Comparison of ENCODE assay signal across 11 cellular contexts in genomic region chr9:132351404-132352050, GRCh38. TPM values are rescaled to one million over a fixed set of nuclear protein-coding genes. Genes with fewer than 3 reads are reported as not detected.
DNase-seq lines count a peak whose midpoint lies in the region; ATAC-seq, FAIRE-seq and TF ChIP-seq lines count a peak whose summit lies in the region.
"Had no signal": no experiment of that assay in that cellular context is flagged by ENCODE, and none has a peak within 500 bp of the region (broad histone marks: within the 10 kb centered on the region; RNA-seq: fewer than 3 reads in every experiment).

No MANE protein-coding gene starts in this region.

- intact Hi-C loops in left ventricle myocardium inferior (cut with micrococcal nuclease) (no loop called here), right cardiac atrium (cut with DNase I) (no loop called here), vagina (cut with DNase I) (no loop called here)
- intact Hi-C loops in activated CD4-positive, alpha-beta memory T cell treated with anti-CD3 and anti-CD28 coated beads for 36 hours (cut with micrococcal nuclease) = loop anchor here (5.0 to 10.0 kb wide), 9 partner anchors 49 to 1657 kb away; partner anchors contain the start of genes EXOSC2, GTF3C4, MED22 and POMT1

- peak overlapping the region; percentile 97 for H3K27ac Mint-ChIP-seq in activated CD4-positive, alpha-beta memory T cell treated with anti-CD3 and anti-CD28 coated beads for 36 hours

- H3K4me3 ChIP-seq in left ventricle myocardium inferior (peak overlapping the region; percentile 17), right cardiac atrium (ENCODE audit: low read length) (no peak overlapping the region), keratinocyte (ENCODE audit: control insufficient read depth in 2 of 3, extremely low read depth in 1 of 3, insufficient read depth in 2 of 3, low read depth in 1 of 3, low read length in 3 of 3) (no peak overlapping the region), vagina (peak overlapping the region in 1 of 2 donors; percentile 3)

- H3K9me1 ChIP-seq in keratinocyte (ENCODE audit: control insufficient read depth, extremely low read depth, insufficient read depth, low read length) = no peaks in the 10 kb centered on the region

- peaks cover 51% of the 10 kb centered on the region for H3K4me1 Mint-ChIP-seq in activated CD4-positive, alpha-beta memory T cell treated with anti-CD3 and anti-CD28 coated beads for 36 hours (ENCODE audit: low read depth)

- peaks cover 66% of the 10 kb centered on the region for H3K36me3 ChIP-seq in left ventricle myocardium inferior
- H3K36me3 ChIP-seq in keratinocyte (ENCODE audit: control insufficient read depth in 2 of 2, extremely low read depth in 1 of 2, insufficient read depth in 2 of 2, low read length in 2 of 2) = peaks cover 14 to 36% of the 10 kb centered on the region in 2 experiments
- H3K36me3 ChIP-seq in vagina = peaks cover 0 to 52% of the 10 kb centered on the region in 2 donors

- WGBS in right cardiac atrium = 60% methylated on average over 3 of the region's 3 CpGs

- peak overlapping the region; percentile 18 for H3K9ac ChIP-seq in keratinocyte (ENCODE audit: control insufficient read depth, extremely low read depth, insufficient read depth, low read length)

- no peak for FAIRE-seq in keratinocyte (lab: Jason Lieb, UNC)

- CTCF ChIA-PET in activated CD4-positive, alpha-beta memory T cell treated with anti-CD3 and anti-CD28 coated beads for 36 hours (lab: Charles Lee) = interaction anchor here (2.1 kb wide), 1 partner anchor 92 kb away, joined by 5 read pairs; no protein-coding TSS in a partner anchor

- POLR2A ChIA-PET in activated CD4-positive, alpha-beta memory T cell treated with anti-CD3 and anti-CD28 coated beads for 36 hours (lab: Charles Lee) = interaction anchor here (0.6 to 2.6 kb wide), 4 partner anchors 21 to 60 kb away, joined by 3 to 8 read pairs (median 4); no protein-coding TSS in a partner anchor

- no peak for DNase-seq in left ventricle myocardium inferior
- no peak for DNase-seq in right cardiac atrium
- DNase-seq in activated CD4-positive, alpha-beta memory T cell treated with anti-CD3 and anti-CD28 coated beads for 36 hours = no peak
- no peak for DNase-seq in keratinocyte (ENCODE audit: low read depth, low spot score)
- DNase-seq in vagina (ENCODE audit: extremely low spot score in 2 of 2) = no peak
- DNase-seq in GDM1 (lab: John Stamatoyannopoulos, UW) = no peak
- DNase-seq: NCI-H1105 treated with DMSO at 0.1 percent for 48 hours, SW 1271 had no signal

- H3K9me3 Mint-ChIP-seq in activated CD4-positive, alpha-beta memory T cell treated with anti-CD3 and anti-CD28 coated beads for 36 hours = no peaks in the 10 kb centered on the region

- no peak for TF ChIP-seq POLR2A in vagina (IDR thresholded peaks at IDR 0.05)

- H3K4me3 Mint-ChIP-seq in activated CD4-positive, alpha-beta memory T cell treated with anti-CD3 and anti-CD28 coated beads for 36 hours = peak overlapping the region; percentile 57

- H3K27ac ChIP-seq in left ventricle myocardium inferior (replicated peaks) = peak overlapping the region; percentile 17
- H3K27ac ChIP-seq in right cardiac atrium (ENCODE audit: low read length) = no peak overlapping the region
- H3K27ac ChIP-seq in keratinocyte (ENCODE audit: control insufficient read depth, insufficient read depth, low read length) = peak overlapping the region; percentile 53
- peak overlapping the region; percentile 16 for H3K27ac ChIP-seq in vagina

- no peaks in the 10 kb centered on the region for H3K27me3 ChIP-seq in left ventricle myocardium inferior (ENCODE audit: low read depth)
- no peaks in the 10 kb centered on the region for H3K27me3 ChIP-seq in right cardiac atrium (ENCODE audit: control insufficient read depth, insufficient read depth)
- no peaks in the 10 kb centered on the region for H3K27me3 ChIP-seq in keratinocyte (ENCODE audit: control insufficient read depth, extremely low read depth, insufficient read depth, low read length)
- H3K27me3 ChIP-seq in vagina = no peaks in the 10 kb centered on the region

- no peaks in the 10 kb centered on the region for H3K27me3 Mint-ChIP-seq in activated CD4-positive, alpha-beta memory T cell treated with anti-CD3 and anti-CD28 coated beads for 36 hours

- TF ChIP-seq CTCF in left ventricle myocardium inferior (IDR thresholded peaks at IDR 0.05; ENCODE audit: borderline replicate concordance) (no peak), keratinocyte (optimal IDR thresholded peaks at IDR 0.05 in 1 of 3, IDR thresholded peaks at IDR 0.05 in 1 of 3, conservative IDR thresholded peaks at IDR 0.05 in 1 of 3; ENCODE audit: extremely low read depth in 1 of 3, insufficient read depth in 2 of 3, low read length in 3 of 3) (no peak), vagina (IDR thresholded peaks at IDR 0.05) (no peak)

- no peak for ATAC-seq in right cardiac atrium
- ATAC-seq in HG02571 (IDR thresholded peaks at IDR 0.05; ENCODE audit: unreplicated experiment) = no peak
- no peak for ATAC-seq in HG02642 (IDR thresholded peaks at IDR 0.05; ENCODE audit: poor library complexity, unreplicated experiment)

- H3K9me3 ChIP-seq in left ventricle myocardium inferior (replicated peaks) (no peaks in the 10 kb centered on the region), right cardiac atrium (ENCODE audit: control insufficient read depth, low read length) (no peaks in the 10 kb centered on the region), keratinocyte (ENCODE audit: control insufficient read depth, low read depth, low read length) (no peaks in the 10 kb centered on the region), vagina (no peaks in the 10 kb centered on the region)

- H2AFZ ChIP-seq in keratinocyte (ENCODE audit: control insufficient read depth, low read length) = no peak overlapping the region

- H3K4me2 ChIP-seq in keratinocyte (ENCODE audit: control insufficient read depth, extremely low read depth, insufficient read depth, low read depth, low read length) = peak overlapping the region; percentile 54

- peaks cover 55% of the 10 kb centered on the region for H3K4me1 ChIP-seq in left ventricle myocardium inferior
- peaks cover 7% of the 10 kb centered on the region for H3K4me1 ChIP-seq in right cardiac atrium (ENCODE audit: control insufficient read depth, insufficient read depth, low read length)
- H3K4me1 ChIP-seq in keratinocyte (ENCODE audit: control insufficient read depth, extremely low read depth, insufficient read depth, low read length) = peaks cover 22% of the 10 kb centered on the region
- H3K4me1 ChIP-seq in vagina = peaks cover 49% of the 10 kb centered on the region

- dilution Hi-C loops in keratinocyte (cut with MboI; ENCODE audit: extremely low pct_ligation_motif_present, low sequenced_read_pairs) = no loop called here

- H4K20me1 ChIP-seq in keratinocyte (ENCODE audit: control insufficient read depth, extremely low read depth, insufficient read depth, low read length) = no peaks in the 10 kb centered on the region

- H3K36me3 Mint-ChIP-seq in activated CD4-positive, alpha-beta memory T cell treated with anti-CD3 and anti-CD28 coated beads for 36 hours = peaks cover 54% of the 10 kb centered on the region

- peaks cover 47% of the 10 kb centered on the region for H3K79me2 ChIP-seq in keratinocyte (ENCODE audit: control insufficient read depth, insufficient read depth, low read length)

RNA-seq across cellular contexts. Expression of gene SETX, which starts 3.3 kb away (rescaled TPM):
- total RNA-seq in left ventricle myocardium inferior = 23.3 TPM
- 10 to 100 TPM; 27.3 to 33.1 (median 31.0) TPM for total RNA-seq in right cardiac atrium
- polyA plus RNA-seq in right cardiac atrium = 15.1 TPM
- 10 to 100 TPM; 41.6 to 42.3 TPM for total RNA-seq in activated CD4-positive, alpha-beta memory T cell treated with anti-CD3 and anti-CD28 coated beads for 36 hours
- polyA plus RNA-seq in keratinocyte = 16.6 to 23.8 TPM (median 19.7 TPM) in 3 replicates
- polyA plus RNA-seq in keratinocyte (2011; ENCODE audit: low read depth) = 35.1 TPM
- polyA plus RNA-seq in keratinocyte (2011; cell fraction: cytosol; rRNA removed) = 9.1 and 14.3 TPM in 2 replicates
- polyA plus RNA-seq in keratinocyte (2011; cell fraction: nucleus; rRNA removed) = 38.2 and 43.2 TPM in 2 replicates
- polyA plus RNA-seq in keratinocyte (2012; ENCODE audit: low replicate concordance) = 17.4 and 25.4 TPM in 2 replicates
- polyA minus RNA-seq in keratinocyte = 23.3 to 75.1 TPM (median 60.0 TPM) in 3 replicates
- 21.9 TPM for polyA minus RNA-seq in keratinocyte (2011; cell fraction: cytosol; rRNA and poly(A)+ RNA removed)
- polyA minus RNA-seq in keratinocyte (2011; cell fraction: nucleus; rRNA and poly(A)+ RNA removed) = 62.7 and 116 TPM in 2 replicates
- 44.2 TPM for total RNA-seq in vagina

RNA-seq across cellular contexts. Expression of gene TTF1, which starts 55.1 kb away (rescaled TPM):
- 16.2 TPM for total RNA-seq in left ventricle myocardium inferior
- total RNA-seq in right cardiac atrium = 10 to 100 TPM; 13.4 to 21.1 (median 19.0) TPM
- 24.7 TPM for polyA plus RNA-seq in right cardiac atrium
- 10 to 100 TPM; 31.0 to 33.7 TPM for total RNA-seq in activated CD4-positive, alpha-beta memory T cell treated with anti-CD3 and anti-CD28 coated beads for 36 hours
- 5.3 to 7.5 TPM (median 7.2 TPM) in 3 replicates for polyA plus RNA-seq in keratinocyte
- polyA plus RNA-seq in keratinocyte (2011; ENCODE audit: low read depth) = 14.2 TPM
- 5.9 and 7.2 TPM in 2 replicates for polyA plus RNA-seq in keratinocyte (2011; cell fraction: cytosol; rRNA removed)
- polyA plus RNA-seq in keratinocyte (2011; cell fraction: nucleus; rRNA removed) = 6.8 and 8.4 TPM in 2 replicates
- polyA plus RNA-seq in keratinocyte (2012; ENCODE audit: low replicate concordance) = 6.0 and 7.3 TPM in 2 replicates
- polyA minus RNA-seq in keratinocyte = 0.63 to 2.8 TPM in 2 of 3 replicates, not detected in the other
- 1.5 TPM for polyA minus RNA-seq in keratinocyte (2011; cell fraction: cytosol; rRNA and poly(A)+ RNA removed)
- 1.9 and 3.1 TPM in 2 replicates for polyA minus RNA-seq in keratinocyte (2011; cell fraction: nucleus; rRNA and poly(A)+ RNA removed)
- 4.9 TPM for total RNA-seq in vagina

RNA-seq across cellular contexts. Expression of gene CFAP77, which starts 58.5 kb away (rescaled TPM):
- total RNA-seq in left ventricle myocardium inferior = 2.5 TPM
- 1 to 10 TPM; 2.3 to 6.5 (median 4.5) TPM for total RNA-seq in right cardiac atrium
- polyA plus RNA-seq in right cardiac atrium = 4.3 TPM
- total RNA-seq in activated CD4-positive, alpha-beta memory T cell treated with anti-CD3 and anti-CD28 coated beads for 36 hours = not detected
- not detected in 3 replicates for polyA plus RNA-seq in keratinocyte
- polyA plus RNA-seq in keratinocyte (2011; ENCODE audit: low read depth) = not detected
- polyA plus RNA-seq in keratinocyte (2011; cell fraction: cytosol; rRNA removed) = not detected in 2 replicates
- not detected in 2 replicates for polyA plus RNA-seq in keratinocyte (2011; cell fraction: nucleus; rRNA removed)
- polyA plus RNA-seq in keratinocyte (2012; ENCODE audit: low replicate concordance) = not detected in 2 replicates
- polyA minus RNA-seq in keratinocyte = not detected in 3 replicates
- polyA minus RNA-seq in keratinocyte (2011; cell fraction: cytosol; rRNA and poly(A)+ RNA removed) = not detected
- polyA minus RNA-seq in keratinocyte (2011; cell fraction: nucleus; rRNA and poly(A)+ RNA removed) = not detected in 2 replicates
- not detected for total RNA-seq in vagina
- total RNA-seq: subcutaneous adipose tissue had no signal
